ENCODE assay signal across 32 cellular contexts in genomic region chr7:147023390-147023914, GRCh38.
"Had no signal": no experiment of that assay in that cellular context is flagged by ENCODE, and none has a peak within 500 bp of the region (broad histone marks: within the 10 kb centered on the region; RNA-seq: fewer than 3 reads in every experiment).

No MANE protein-coding gene starts in this region.

- H3K36me3 ChIP-seq: brain microvascular endothelial cell, Peyer's patch, SJSA1 had no signal

- DNase-seq: activated B cell treated with CpG ODN at 0.5 μM for 24 hours; activated CD4-positive, alpha-beta memory T cell treated with anti-CD3 and anti-CD28 coated beads, Interleukin-2, amount 10 ng/mL, durations not matched to agents 7 days and 5 days; activated CD4-positive, alpha-beta T cell treated with anti-CD3 and anti-CD28 coated beads for 48 hours; activated CD4-positive, CD25-positive, alpha-beta regulatory T cell treated with anti-CD3 and anti-CD28 coated beads, Interleukin-2, amount 50 U/mL, for 72 hours; activated CD8-positive, alpha-beta memory T cell treated with anti-CD3 and anti-CD28 coated beads for 24 hours; activated CD8-positive, alpha-beta memory T cell treated with anti-CD3 and anti-CD28 coated beads, Interleukin-2, amount 10 ng/mL, durations not matched to agents 7 days and 5 days; activated CD8-positive, alpha-beta memory T cell treated with anti-CD3 and anti-CD28 coated beads, Interleukin-2, amount 50 U/mL, for 48 hours; activated effector memory CD4-positive, alpha-beta T cell treated with Interleukin-2 at 50 U/mL for 16 hours; activated naive CD4-positive, alpha-beta T cell treated with anti-CD3 and anti-CD28 coated beads, Interleukin-2, amount 10 ng/mL, durations not matched to agents 7 days and 5 days; activated naive CD8-positive, alpha-beta T cell treated with anti-CD3 and anti-CD28 coated beads, Interleukin-2, amount 50 U/mL, for 24 hours; activated T-cell treated with anti-CD3 and anti-CD28 coated beads, Interleukin-2, amount 50 U/mL, for 48 hours; aorta; brain microvascular endothelial cell; central memory CD4-positive, alpha-beta T cell; NCI-H1105; NCI-H1417 treated with DMSO at 0.1 percent for 48 hours; NCI-H1694; NCI-H2029; NCI-H2171; NCI-H524 treated with DMSO at 0.1 percent for 48 hours; NK-92 treated with Interleukin-12 subunit alpha and Interleukin-12 subunit beta, amount 100 ng/mL, for 24 hours; PC-3; Peyer's patch; RPMI8226; SHP77 treated with DMSO at 0.1 percent for 48 hours; SW 1271; T-helper 1 cell; T-helper 2 cell; T-helper 9 cell had no signal

- H3K4me1 ChIP-seq: Peyer's patch, SJSA1 had no signal

- H3K27me3 ChIP-seq: brain microvascular endothelial cell, Peyer's patch, SJSA1 had no signal

- H3K4me3 ChIP-seq: K562, Peyer's patch, SJSA1 had no signal

- H3K27ac ChIP-seq: brain microvascular endothelial cell, Peyer's patch, SJSA1, VCaP had no signal

- H3K9me3 ChIP-seq: Peyer's patch, SJSA1 had no signal
